Comparison of ENCODE assay signal across 18 cellular contexts in the genomic region with DNA sequence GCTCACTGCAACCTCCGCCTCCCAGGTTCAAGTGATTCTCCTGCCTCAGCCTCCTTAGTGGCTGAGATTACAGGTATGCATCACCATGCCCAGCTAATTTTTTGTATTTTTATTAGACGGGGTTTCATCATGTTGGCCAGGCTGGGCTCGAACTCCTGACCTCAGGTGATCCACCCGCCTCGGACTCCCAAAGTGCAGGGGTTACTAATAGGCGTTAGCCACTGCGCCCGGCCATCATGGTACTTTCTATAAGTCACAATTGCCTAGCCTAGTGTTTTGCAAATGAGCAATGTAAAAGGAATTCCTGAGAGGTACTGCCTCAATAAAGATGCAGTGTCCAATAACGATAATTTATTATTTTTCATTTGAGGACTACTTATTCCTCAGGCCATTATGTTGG. TPM values are rescaled to one million over a fixed set of nuclear protein-coding genes. Genes with fewer than 3 reads are reported as not detected.
DNase-seq lines count a peak whose midpoint lies in the region; FAIRE-seq and TF ChIP-seq lines count a peak whose summit lies in the region.
"Had no signal": no experiment of that assay in that cellular context is flagged by ENCODE, and none has a peak within 500 bp of the region (broad histone marks: within the 10 kb centered on the region; RNA-seq: fewer than 3 reads in every experiment).

No MANE protein-coding gene starts in this region.

- no peak overlapping the region for H3K4me3 ChIP-seq in BE2C (ENCODE audit: low read depth, low read length)
- H3K4me3 ChIP-seq: A549, BLaER1 had no signal

- 0 out of 2 replicates have a peak overlapping the region, but pooled peaks have one; percentile 22 for H3K27ac ChIP-seq in RWPE1
- H3K27ac ChIP-seq: A549, BLaER1 had no signal

- no peak for TF ChIP-seq POLR2A in GM12891 (IDR thresholded peaks at IDR 0.05; ENCODE audit: low read depth, low read length)

- TF ChIP-seq CTCF in RWPE1 (conservative IDR thresholded peaks at IDR 0.05; ENCODE audit: low read depth): no peak
- no peak for TF ChIP-seq CTCF in BE2C (IDR thresholded peaks at IDR 0.05; ENCODE audit: low read depth, low read length)

- H3K27me3 ChIP-seq in BE2C: no peaks in the 10 kb centered on the region
- H3K27me3 ChIP-seq: BLaER1 had no signal

- CTCF ChIA-PET in RWPE1 (lab: Yijun Ruan, JAX): no interaction called here

- DNase-seq in GM19239 (ENCODE audit: insufficient read length, low spot score): no peak
- DNase-seq in RWPE1 (ENCODE audit: low spot score): peak; percentile 15
- DNase-seq in posterior vena cava (ENCODE audit: low spot score): peak; percentile 69
- no peak for DNase-seq in GM12891 (ENCODE audit: insufficient read length, low spot score)
- no peak for DNase-seq in germinal center (ENCODE audit: low spot score)
- DNase-seq in BE2C: no peak
- DNase-seq: AML-193; CD4-positive, alpha-beta memory T cell; DMS153; DMS79 treated with DMSO at 0.1 percent for 48 hours; GF-D8; H9; IMR-90 had no signal

- FAIRE-seq in GM19239 (lab: Jason Lieb, UNC) (peak; percentile 14), GM12891 (lab: Jason Lieb, UNC) (no peak)
- FAIRE-seq: A549, H1, HTR-8/SVneo had no signal

- H3K9me3 ChIP-seq in BE2C: no peaks in the 10 kb centered on the region
- H3K9me3 ChIP-seq: A549, BLaER1 had no signal

- H3K4me1 ChIP-seq in BE2C: peaks cover 4% of the 10 kb centered on the region; the same call in 1 of the 2 replicates
- H3K4me1 ChIP-seq: A549, BLaER1 had no signal

- peaks cover 35% of the 10 kb centered on the region for H3K36me3 ChIP-seq in BE2C

- intact Hi-C loops in posterior vena cava (cut with DNase I): no loop called here

- POLR2A ChIA-PET in RWPE1 (lab: Yijun Ruan, JAX; ENCODE audit: low non-redundant PET): no interaction called here

TF ChIP-seq in GM12891, 5 proteins besides CTCF, POLR2A, EP300 and RAD21:
- no peak for TF ChIP-seq POLR2AphosphoS5 (IDR thresholded peaks at IDR 0.05; ENCODE audit: low read depth, low read length)
- TF ChIP-seq PAX5 (IDR thresholded peaks at IDR 0.05; ENCODE audit: insufficient read depth, low read length, severe bottlenecking): no peak
- no peak for TF ChIP-seq SPI1 (IDR thresholded peaks at IDR 0.05; ENCODE audit: low read depth, low read length)
- TF ChIP-seq POU2F2 (IDR thresholded peaks at IDR 0.05; ENCODE audit: low read depth, low read length): no peak
- no peak for TF ChIP-seq TAF1 (IDR thresholded peaks at IDR 0.05; ENCODE audit: low read depth, low read length)
TF ChIP-seq in GM12891: peak in this region for 0.

RNA-seq across cellular contexts. Expression of gene PSMC3IP, which starts 13.9 kb away (rescaled TPM):
- total RNA-seq in posterior vena cava: 1 to 10 TPM; 4.1 to 4.7 TPM
- 15.2 TPM for polyA plus RNA-seq in GM12891 (2012; ENCODE audit: low read depth, missing spikeins)
- 29.8 TPM for polyA plus RNA-seq in BE2C (2012; ENCODE audit: insufficient read depth, insufficient read length, low read depth)
- polyA plus RNA-seq: CD14-positive monocyte had no signal

RNA-seq across cellular contexts. Expression of gene RETREG3, which starts 17.8 kb away (rescaled TPM):
- 10 to 100 TPM; 34.6 to 42.0 TPM for total RNA-seq in posterior vena cava
- 13.2 TPM for polyA plus RNA-seq in GM12891 (2012; ENCODE audit: low read depth, missing spikeins)
- polyA plus RNA-seq in BE2C (2012; ENCODE audit: insufficient read depth, insufficient read length, low read depth): 26.3 TPM

RNA-seq across cellular contexts. Expression of gene TUBG1, which starts 18.1 kb away (rescaled TPM):
- total RNA-seq in posterior vena cava: 10 to 100 TPM; 32.9 to 39.9 TPM
- polyA plus RNA-seq in GM12891 (2012; ENCODE audit: low read depth, missing spikeins): 86.3 TPM
- 176 TPM for polyA plus RNA-seq in BE2C (2012; ENCODE audit: insufficient read depth, insufficient read length, low read depth)

RNA-seq across cellular contexts. Expression of gene MLX, which starts 24.5 kb away (rescaled TPM):
- 10 to 100 TPM; 27.5 to 28.5 TPM for total RNA-seq in posterior vena cava
- polyA plus RNA-seq in GM12891 (2012; ENCODE audit: low read depth, missing spikeins): 30.3 TPM
- polyA plus RNA-seq in BE2C (2012; ENCODE audit: insufficient read depth, insufficient read length, low read depth): 138 TPM

RNA-seq across cellular contexts. Expression of gene COASY, which starts 29.5 kb away (rescaled TPM):
- 10 to 100 TPM; 34.0 TPM for total RNA-seq in posterior vena cava
- 61.8 TPM for polyA plus RNA-seq in GM12891 (2012; ENCODE audit: low read depth, missing spikeins)
- 109 TPM for polyA plus RNA-seq in BE2C (2012; ENCODE audit: insufficient read depth, insufficient read length, low read depth)

Comparison
In these comparisons a context has a peak if more than half of its experiments do, and no peak if none do; other contexts are left out.
1. DNase-seq: peak in RWPE1 (single experiment) and posterior vena cava (single experiment); none in GM19239 (single experiment), GM12891 (single experiment), germinal center (single experiment) and BE2C (single experiment).